Comparison of ENCODE assay signal across 1 cellular context in genomic region chr5:140351609-140352334, GRCh38.
TF ChIP-seq lines count a peak whose summit lies in the region.

No MANE protein-coding gene starts in this region.

TF ChIP-seq in SK-N-SH treated with all-trans-retinoic acid at 6 μM for 48 hours, 23 proteins besides CTCF, POLR2A, EP300 and RAD21:
- no peak for TF ChIP-seq ZC3H10 (CRISPR knock-in tag; IDR thresholded peaks at IDR 0.05)
- TF ChIP-seq ZNF565 (CRISPR knock-in tag; conservative IDR thresholded peaks at IDR 0.05; ENCODE audit: low read depth) = no peak
- peak; percentile 78 for TF ChIP-seq ISL1 (CRISPR knock-in tag; IDR thresholded peaks at IDR 0.05)
- no peak for TF ChIP-seq TOX (CRISPR knock-in tag; IDR thresholded peaks at IDR 0.05; ENCODE audit: borderline replicate concordance)
- TF ChIP-seq ZFP3 (CRISPR knock-in tag; IDR thresholded peaks at IDR 0.05) = peak; percentile 78
- no peak for TF ChIP-seq PATZ1 (CRISPR knock-in tag; IDR thresholded peaks at IDR 0.05; ENCODE audit: borderline replicate concordance)
- no peak for TF ChIP-seq CSDC2 (CRISPR knock-in tag; IDR thresholded peaks at IDR 0.05)
